In genomic region chr5:96875805-96876291, GRCh38 we compare ENCODE assay signal across 1 cellular context.
TF ChIP-seq lines count a peak whose summit lies in the region.

No MANE protein-coding gene starts in this region.

TF ChIP-seq in HepG2, 621 proteins besides CTCF, POLR2A, EP300 and RAD21 (continued from another document):
- peak; percentile 63 for TF ChIP-seq PAXIP1 (CRISPR knock-in tag; conservative IDR thresholded peaks at IDR 0.05)
- TF ChIP-seq FOXC1 (CRISPR knock-in tag; IDR thresholded peaks at IDR 0.05; ENCODE audit: borderline replicate concordance), result no peak
- TF ChIP-seq ZNF34 (CRISPR knock-in tag; IDR thresholded peaks at IDR 0.05; ENCODE audit: borderline replicate concordance), result no peak
- TF ChIP-seq FOXP4 (CRISPR knock-in tag; IDR thresholded peaks at IDR 0.05), result 0 out of 2 replicates have a peak, but pooled peaks have one; percentile 17
- TF ChIP-seq TBX2 (CRISPR knock-in tag; IDR thresholded peaks at IDR 0.05; ENCODE audit: borderline replicate concordance), result peak; percentile 49; the same call in 1 of the 2 replicates
- TF ChIP-seq BHLHE40 (IDR thresholded peaks at IDR 0.05; ENCODE audit: low read length), result no peak
- TF ChIP-seq ZNF7 (CRISPR knock-in tag; IDR thresholded peaks at IDR 0.05), result peak; percentile 80
- TF ChIP-seq YEATS2 (CRISPR knock-in tag; IDR thresholded peaks at IDR 0.05; ENCODE audit: borderline replicate concordance), result no peak
- TF ChIP-seq STAT6 (CRISPR knock-in tag; IDR thresholded peaks at IDR 0.05; ENCODE audit: borderline replicate concordance), result 0 out of 2 replicates have a peak, but pooled peaks have one; percentile 34
- peak; percentile 35; the same call in 1 of the 2 replicates for TF ChIP-seq NR2F2 (IDR thresholded peaks at IDR 0.05; ENCODE audit: borderline replicate concordance, low read depth)
- no peak for TF ChIP-seq FOXK2 (IDR thresholded peaks at IDR 0.05)
- TF ChIP-seq TCF12 (IDR thresholded peaks at IDR 0.05), result no peak
- TF ChIP-seq TCF12 (CRISPR knock-in tag; IDR thresholded peaks at IDR 0.05), result no peak
- no peak for TF ChIP-seq ZNF296 (CRISPR knock-in tag; conservative IDR thresholded peaks at IDR 0.05)
- TF ChIP-seq PHF21A (CRISPR knock-in tag; IDR thresholded peaks at IDR 0.05), result peak; percentile 35; the same call in 1 of the 2 replicates
- no peak for TF ChIP-seq MAFF (IDR thresholded peaks at IDR 0.05; ENCODE audit: low read depth, low read length)
- TF ChIP-seq SKIL (CRISPR knock-in tag; IDR thresholded peaks at IDR 0.05; ENCODE audit: borderline replicate concordance), result peak; percentile 21; the same call in 1 of the 2 replicates
- TF ChIP-seq TARDBP (CRISPR knock-in tag; IDR thresholded peaks at IDR 0.05), result peak; percentile 33; the same call in 1 of the 2 replicates
- TF ChIP-seq CHD4 (IDR thresholded peaks at IDR 0.05; ENCODE audit: borderline replicate concordance, low read length), result no peak
- TF ChIP-seq ZNF703 (CRISPR knock-in tag; IDR thresholded peaks at IDR 0.05; ENCODE audit: borderline replicate concordance), result no peak
- TF ChIP-seq NCOA5 (CRISPR knock-in tag; IDR thresholded peaks at IDR 0.05), result no peak
- TF ChIP-seq TOPORS (CRISPR knock-in tag; IDR thresholded peaks at IDR 0.05), result no peak
- 0 out of 2 replicates have a peak, but pooled peaks have one; percentile 10 for TF ChIP-seq ZNF441 (CRISPR knock-in tag; IDR thresholded peaks at IDR 0.05; ENCODE audit: borderline replicate concordance)
- TF ChIP-seq GFI1 (CRISPR knock-in tag; IDR thresholded peaks at IDR 0.05; ENCODE audit: borderline replicate concordance), result peak; percentile 92
- TF ChIP-seq ZSCAN30 (CRISPR knock-in tag; IDR thresholded peaks at IDR 0.05), result 0 out of 2 replicates have a peak, but pooled peaks have one; percentile 43
- TF ChIP-seq NR2F6 (IDR thresholded peaks at IDR 0.05), result no peak
- peak; percentile 48 for TF ChIP-seq NR2F6 (CRISPR knock-in tag; IDR thresholded peaks at IDR 0.05)
- TF ChIP-seq POGZ (CRISPR knock-in tag; IDR thresholded peaks at IDR 0.05), result 0 out of 2 replicates have a peak, but pooled peaks have one; percentile 26
- TF ChIP-seq TSC22D2 (CRISPR knock-in tag; IDR thresholded peaks at IDR 0.05; ENCODE audit: borderline replicate concordance), result no peak
- TF ChIP-seq SOX13 (IDR thresholded peaks at IDR 0.05), result no peak
- peak in 1 of 2 experiments; percentile 54; a peak in 1 of 4 replicates for TF ChIP-seq SOX13 (CRISPR knock-in tag; conservative IDR thresholded peaks at IDR 0.05 in 1 of 2, IDR thresholded peaks at IDR 0.05 in 1 of 2)
- 0 out of 2 replicates have a peak, but pooled peaks have one; percentile 4 for TF ChIP-seq KAT8 (CRISPR knock-in tag; IDR thresholded peaks at IDR 0.05)
- no peak for TF ChIP-seq ZNF782 (CRISPR knock-in tag; IDR thresholded peaks at IDR 0.05; ENCODE audit: borderline replicate concordance)
- no peak for TF ChIP-seq KAT7 (CRISPR knock-in tag; IDR thresholded peaks at IDR 0.05; ENCODE audit: borderline replicate concordance)
- no peak for TF ChIP-seq SP140L (CRISPR knock-in tag; IDR thresholded peaks at IDR 0.05; ENCODE audit: borderline replicate concordance)
- no peak for TF ChIP-seq MATR3 (CRISPR knock-in tag; IDR thresholded peaks at IDR 0.05)
- no peak for TF ChIP-seq MTERF4 (CRISPR knock-in tag; IDR thresholded peaks at IDR 0.05)
- TF ChIP-seq TCF7 (IDR thresholded peaks at IDR 0.05; ENCODE audit: low read depth), result peak; percentile 75
- no peak for TF ChIP-seq ZNF550 (CRISPR knock-in tag; IDR thresholded peaks at IDR 0.05; ENCODE audit: borderline replicate concordance)
- TF ChIP-seq ZNF672 (CRISPR knock-in tag; IDR thresholded peaks at IDR 0.05), result no peak
- peak; percentile 86 for TF ChIP-seq ZKSCAN5 (CRISPR knock-in tag; IDR thresholded peaks at IDR 0.05)
